In the genomic region with DNA sequence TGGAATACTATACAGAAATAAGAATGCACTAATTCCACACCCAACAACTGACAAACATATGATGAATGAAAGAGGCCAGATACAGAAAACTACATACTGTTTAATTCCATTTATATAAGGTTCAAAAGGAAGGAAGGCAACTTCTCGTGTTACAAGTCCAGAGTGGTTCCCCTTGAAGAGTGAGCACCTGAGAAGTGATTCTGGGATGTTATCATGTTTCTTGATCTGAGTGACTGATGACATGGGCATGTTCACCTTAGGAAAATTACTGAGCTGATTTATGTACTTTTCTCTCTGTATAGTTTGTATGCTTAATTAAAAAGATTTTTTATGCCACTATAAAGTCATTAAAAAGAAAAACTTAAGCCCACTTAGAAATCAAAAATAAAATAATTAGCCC, we compare ENCODE assay signal across 22 cellular contexts. TPM values are rescaled to one million over a fixed set of nuclear protein-coding genes. Genes with fewer than 3 reads are reported as not detected.
A peak's percentile ranks its signal among the peaks of the same experiment; 100 is the strongest.
DNase-seq lines count a peak whose midpoint lies in the region; ATAC-seq and TF ChIP-seq lines count a peak whose summit lies in the region.
"Had no signal": no experiment of that assay in that cellular context is flagged by ENCODE, and none has a peak within 500 bp of the region (broad histone marks: within the 10 kb centered on the region; RNA-seq: fewer than 3 reads in every experiment).

No MANE protein-coding gene starts in this region.

- H3K27ac ChIP-seq in mammary epithelial cell (ENCODE audit: insufficient read depth, low read depth, low read length) (no peak overlapping the region), PC-9 (peak overlapping the region; percentile 8; the same call in 1 of the 2 replicates), hepatocyte (peak overlapping the region; percentile 54)
- H3K27ac ChIP-seq: psoas muscle, tibial artery had no signal

- H3K4me3 ChIP-seq in mammary epithelial cell (replicated peaks in 1 of 3; ENCODE audit: insufficient read depth in 1 of 3, low read depth in 2 of 3, low read length in 3 of 3) = no peak overlapping the region
- no peak overlapping the region for H3K4me3 ChIP-seq in PC-9
- no peak overlapping the region for H3K4me3 ChIP-seq in hepatocyte
- H3K4me3 ChIP-seq: esophagus squamous epithelium, psoas muscle, tibial artery had no signal

- H3K27me3 ChIP-seq in mammary epithelial cell (ENCODE audit: insufficient read depth, low read length) = no peaks in the 10 kb centered on the region
- H3K27me3 ChIP-seq in PC-9 (ENCODE audit: insufficient read depth, low read depth) = no peaks in the 10 kb centered on the region
- H3K27me3 ChIP-seq in hepatocyte = no peaks in the 10 kb centered on the region
- H3K27me3 ChIP-seq: BE2C, esophagus squamous epithelium, tibial artery had no signal

- H3K9me3 Mint-ChIP-seq in MCF 10A (ENCODE audit: unreplicated experiment) = no peaks in the 10 kb centered on the region

- ATAC-seq in GM19452 (IDR thresholded peaks at IDR 0.05; ENCODE audit: unreplicated experiment) = no peak
- ATAC-seq in GM18873 (IDR thresholded peaks at IDR 0.05; ENCODE audit: low FRiP score, unreplicated experiment) = no peak
- ATAC-seq: activated CD4-positive, alpha-beta T cell treated with anti-CD3 and anti-CD28 coated beads for 36 hours; psoas muscle; stimulated activated naive CD8-positive, alpha-beta T cell treated with anti-CD3 and anti-CD28 coated beads, Interleukin-15, Interleukin-2, amounts not matched to agents 100 U/mL and 50 U/mL, for 24 hours had no signal

- DNase-seq in mammary epithelial cell = peak; percentile 44
- DNase-seq in MCF 10A (ENCODE audit: unreplicated experiment) = no peak
- DNase-seq in PC-9 = peak in 1 of 2 experiments; percentile 74
- DNase-seq in hepatocyte (ENCODE audit: low spot score) = no peak
- no peak for DNase-seq in NCI-H510A (lab: John Stamatoyannopoulos, UW)
- DNase-seq: ACHN; activated CD4-positive, alpha-beta T cell treated with anti-CD3 and anti-CD28 coated beads for 36 hours; BE2C; caudate nucleus; esophagus squamous epithelium; KG1; mesenchymal stem cell; NCI-H2081 treated with DMSO at 0.1 percent for 48 hours; NCI-H446 treated with DMSO at 0.1 percent for 48 hours; psoas muscle; SK-N-SH; stimulated activated CD4-positive, alpha-beta T cell treated with anti-CD3 and anti-CD28 coated beads, Interleukin-15, amount 100 ng/mL, for 24 hours; stimulated activated naive CD8-positive, alpha-beta T cell treated with anti-CD3 and anti-CD28 coated beads, Interleukin-15, Interleukin-2, amounts not matched to agents 100 U/mL and 50 U/mL, for 24 hours; T-helper 2 cell; tibial artery had no signal

- WGBS in mammary epithelial cell (ENCODE audit: low coverage, missing lambda C conversion rate) = 88% methylated on average over 1 of the region's 1 CpG
- WGBS in hepatocyte (ENCODE audit: low lambda C conversion rate, missing lambda C conversion rate) = 75% methylated on average over 1 of the region's 1 CpG

- H3K4me2 ChIP-seq in mammary epithelial cell (ENCODE audit: insufficient read depth, low read depth, low read length) (no peak overlapping the region), PC-9 (peak overlapping the region; percentile 28), hepatocyte (peak overlapping the region; percentile 31)
- H3K4me2 ChIP-seq: SK-N-SH had no signal

- H3K9ac ChIP-seq in mammary epithelial cell (ENCODE audit: insufficient read depth, low read length) = no peak overlapping the region
- H3K9ac ChIP-seq: SK-N-SH had no signal

- dilution Hi-C loops in mammary epithelial cell (cut with HindIII; ENCODE audit: low sequenced_read_pairs) = no loop called here

- no peak overlapping the region for H3K27ac Mint-ChIP-seq in MCF 10A (ENCODE audit: low read depth, unreplicated experiment)
- H3K27ac Mint-ChIP-seq: activated CD4-positive, alpha-beta T cell treated with anti-CD3 and anti-CD28 coated beads for 36 hours had no signal

- BruUV-seq in mammary epithelial cell (replicated peaks; lab: Mats Ljungman, UMichigan) = no TSS peak
- BruUV-seq in MCF 10A (replicated peaks; lab: Mats Ljungman, UMichigan) = no TSS peak
- no TSS peak for BruUV-seq in PC-9 (replicated peaks; lab: Mats Ljungman, UMichigan)

- intact Hi-C loops in mammary epithelial cell (cut with micrococcal nuclease) = no loop called here
- intact Hi-C loops in MCF 10A (cut with micrococcal nuclease) = no loop called here
- intact Hi-C loops in PC-9 (cut with micrococcal nuclease; ENCODE audit: unreplicated experiment) = no loop called here

- peaks cover 2% of the 10 kb centered on the region for H4K20me1 ChIP-seq in mammary epithelial cell (ENCODE audit: insufficient read depth, low read length)
- H4K20me1 ChIP-seq in PC-9 (ENCODE audit: insufficient read depth) = peaks cover 64% of the 10 kb centered on the region
- peaks cover 34% of the 10 kb centered on the region for H4K20me1 ChIP-seq in hepatocyte (ENCODE audit: insufficient read depth, poor library complexity, severe bottlenecking)

- POLR2A ChIA-PET in MCF 10A (lab: Yijun Ruan, JAX) = no interaction called here
- POLR2A ChIA-PET in PC-9 (lab: Charles Lee; ENCODE audit: unreplicated experiment) = interaction anchor here (0.5 to 0.6 kb wide), 2 partner anchors 14 to 269 kb away, joined by 3 to 18 read pairs; a partner anchor contains a TSS

- H3K9me3 ChIP-seq in mammary epithelial cell (replicated peaks; ENCODE audit: insufficient read depth, low read length) = no peaks in the 10 kb centered on the region
- H3K9me3 ChIP-seq in PC-9 (ENCODE audit: insufficient read depth, low read depth) = no peaks in the 10 kb centered on the region
- no peaks in the 10 kb centered on the region for H3K9me3 ChIP-seq in hepatocyte (ENCODE audit: low read depth)
- H3K9me3 ChIP-seq: BE2C, esophagus squamous epithelium, psoas muscle, SK-N-SH, tibial artery had no signal

- H3K27me3 Mint-ChIP-seq in MCF 10A (ENCODE audit: insufficient read depth, unreplicated experiment) = no peaks in the 10 kb centered on the region
- H3K27me3 Mint-ChIP-seq: activated CD4-positive, alpha-beta T cell treated with anti-CD3 and anti-CD28 coated beads for 36 hours had no signal

- CTCF ChIA-PET in mammary epithelial cell (lab: Charles Lee; ENCODE audit: low non-redundant PET) (no interaction called here), MCF 10A (lab: Yijun Ruan, JAX) (no interaction called here), PC-9 (lab: Charles Lee) (interaction anchor here (0.6 kb wide), 1 partner anchor 28 kb away, joined by 3 read pairs; no protein-coding TSS in a partner anchor)

- H3K9me2 ChIP-seq in PC-9 (ENCODE audit: insufficient read depth) = no peaks in the 10 kb centered on the region
- no peaks in the 10 kb centered on the region for H3K9me2 ChIP-seq in hepatocyte (replicated peaks; ENCODE audit: insufficient read depth)
- H3K9me2 ChIP-seq: SK-N-SH had no signal

- peaks cover 45% of the 10 kb centered on the region for H3K4me1 ChIP-seq in mammary epithelial cell (ENCODE audit: insufficient read depth, low read length)
- peaks cover 44% of the 10 kb centered on the region for H3K4me1 ChIP-seq in PC-9 (replicated peaks; ENCODE audit: insufficient read depth)
- H3K4me1 ChIP-seq in hepatocyte (ENCODE audit: insufficient read depth) = peaks cover 63% of the 10 kb centered on the region
- H3K4me1 ChIP-seq: BE2C had no signal

- TF ChIP-seq CTCF in mammary epithelial cell (conservative IDR thresholded peaks at IDR 0.05 in 1 of 2, IDR thresholded peaks at IDR 0.05 in 1 of 2; ENCODE audit: extremely low read depth in 1 of 2, insufficient read depth in 1 of 2, low read depth in 1 of 2, low read length in 2 of 2) (no peak), MCF 10A (IDR thresholded peaks at IDR 0.05; ENCODE audit: unreplicated experiment) (no peak), PC-9 (conservative IDR thresholded peaks at IDR 0.05) (no peak), hepatocyte (IDR thresholded peaks at IDR 0.05; ENCODE audit: poor library complexity) (no peak)

- no peak overlapping the region for H2AFZ ChIP-seq in mammary epithelial cell (ENCODE audit: low read depth, low read length)
- H2AFZ ChIP-seq in PC-9 = no peak overlapping the region
- no peak overlapping the region for H2AFZ ChIP-seq in hepatocyte

- in situ Hi-C loops in mammary epithelial cell (cut with MboI; ENCODE audit: low sequenced_read_pairs in 2 of 2) = no loop called here

- H3F3A ChIP-seq in PC-9 (ENCODE audit: insufficient read depth, low read depth) = peaks cover 17% of the 10 kb centered on the region

- H3K4me1 Mint-ChIP-seq in MCF 10A (ENCODE audit: insufficient read depth, unreplicated experiment) = peaks cover 41% of the 10 kb centered on the region

- peaks cover 17% of the 10 kb centered on the region for H3K36me3 Mint-ChIP-seq in MCF 10A (ENCODE audit: insufficient read depth, unreplicated experiment)

- no peak overlapping the region for H3K4me3 Mint-ChIP-seq in MCF 10A (ENCODE audit: unreplicated experiment)
- H3K4me3 Mint-ChIP-seq: activated CD4-positive, alpha-beta T cell treated with anti-CD3 and anti-CD28 coated beads for 36 hours had no signal

- peaks cover 1% of the 10 kb centered on the region for H3K36me3 ChIP-seq in mammary epithelial cell (ENCODE audit: insufficient read depth, low read length)
- no peaks in the 10 kb centered on the region for H3K36me3 ChIP-seq in PC-9 (ENCODE audit: low read depth)
- H3K36me3 ChIP-seq in hepatocyte (replicated peaks; ENCODE audit: insufficient read depth, low read depth) = no peaks in the 10 kb centered on the region
- H3K36me3 ChIP-seq: BE2C had no signal

- peaks cover 86% of the 10 kb centered on the region for H3K79me2 ChIP-seq in mammary epithelial cell (ENCODE audit: insufficient read depth, low read length)
- H3K79me2 ChIP-seq in PC-9 (ENCODE audit: low read depth) = peaks cover 82% of the 10 kb centered on the region
- peaks cover 86% of the 10 kb centered on the region for H3K79me2 ChIP-seq in hepatocyte

RNA-seq across cellular contexts. Expression of a gene that starts 13.6 kb away (rescaled TPM):
- total RNA-seq in mammary epithelial cell (10 to 100 TPM; 17.8 to 42.1 TPM), MCF 10A (2022) (43.9 and 45.9 TPM in 2 replicates), PC-9 (2021) (39.3 and 43.1 TPM in 2 replicates), hepatocyte (41.1 and 47.5 TPM in 2 replicates)
- polyA plus RNA-seq in mammary epithelial cell (31.4 TPM), hepatocyte (78.4 and 107 TPM in 2 replicates)
- 19.6 TPM for polyA minus RNA-seq in mammary epithelial cell

RNA-seq across cellular contexts. Expression of a gene that starts 16.5 kb away (rescaled TPM):
- total RNA-seq in mammary epithelial cell (10 to 100 TPM; 21.3 to 42.3 TPM), MCF 10A (2022) (14.2 and 20.2 TPM in 2 replicates), PC-9 (2021) (69.7 and 81.0 TPM in 2 replicates), hepatocyte (23.6 and 38.6 TPM in 2 replicates)
- polyA plus RNA-seq in mammary epithelial cell (24.6 TPM), hepatocyte (42.2 and 58.5 TPM in 2 replicates)
- 63.5 TPM for polyA minus RNA-seq in mammary epithelial cell
